8 cellular contexts compared by ENCODE assay signal in genomic region chr2:191930205-191930604, GRCh38.
"Had no signal": no experiment of that assay in that cellular context is flagged by ENCODE, and none has a peak within 500 bp of the region (broad histone marks: within the 10 kb centered on the region; RNA-seq: fewer than 3 reads in every experiment).

No MANE protein-coding gene starts in this region.

- H3K4me3 ChIP-seq: GM12878 had no signal

- FAIRE-seq: G401.6, GM12878, GM12891, GM12892, GM18507, GM19239 had no signal

- DNase-seq: GDM1, GF-D8 had no signal

- ATAC-seq: GM12878 had no signal
